ENCODE assay signal across 21 cellular contexts in the genomic region with DNA sequence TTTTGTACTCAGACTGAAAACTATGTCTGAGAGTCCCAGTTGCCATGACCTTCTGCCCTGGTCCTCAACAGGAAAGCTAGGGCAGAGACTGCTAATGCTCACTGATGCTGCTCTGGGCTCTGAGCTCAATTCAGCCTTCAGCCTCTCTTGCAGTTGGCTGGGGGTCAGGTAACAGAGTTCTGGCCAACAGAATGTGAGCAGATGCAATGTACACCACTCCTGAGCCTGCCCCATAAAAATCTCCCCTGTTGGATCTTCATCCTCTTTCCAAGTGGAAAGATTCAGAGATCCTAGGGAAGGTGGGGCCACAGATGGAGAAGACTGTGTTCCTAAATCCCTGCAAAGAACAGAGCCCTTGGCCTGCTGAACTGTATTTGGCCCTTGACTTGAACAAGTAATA.
"Had no signal": no experiment of that assay in that cellular context is flagged by ENCODE, and none has a peak within 500 bp of the region (broad histone marks: within the 10 kb centered on the region; RNA-seq: fewer than 3 reads in every experiment).

No MANE protein-coding gene starts in this region.

- H3K27ac ChIP-seq: cardiac muscle cell, foreskin keratinocyte, vagina had no signal

- H3K4me3 ChIP-seq: cardiac muscle cell, mucosa of descending colon, vagina had no signal

- H3K9me3 ChIP-seq: mucosa of descending colon, vagina had no signal

- H3K27me3 ChIP-seq: cardiac muscle cell, vagina had no signal

- ATAC-seq: foreskin keratinocyte; mucosa of descending colon; natural killer cell treated with Interleukin-12 subunit alpha and Interleukin-12 subunit beta and Interleukin-15 and Interleukin-18, amount 100 ng/mL, for 72 hours had no signal

- DNase-seq: activated CD4-positive, alpha-beta memory T cell treated with anti-CD3 and anti-CD28 coated beads, Interleukin-2, amount 10 ng/mL, durations not matched to agents 7 days and 5 days; activated CD4-positive, alpha-beta T cell treated with anti-CD3 and anti-CD28 coated beads for 48 hours; activated CD4-positive, CD25-positive, alpha-beta regulatory T cell; activated naive CD4-positive, alpha-beta T cell treated with Interleukin-2 at 50 U/mL for 16 hours; activated naive CD8-positive, alpha-beta T cell treated with anti-CD3 and anti-CD28 coated beads, Interleukin-2, amount 10 ng/mL, durations not matched to agents 7 days and 5 days; activated T-cell treated with anti-CD3 and anti-CD28 coated beads, Interleukin-2, amount 50 U/mL, for 24 hours; amygdala; foreskin keratinocyte; kidney; mesenchymal stem cell; mucosa of descending colon; nucleus accumbens; retina; small intestine; stimulated activated CD4-positive, alpha-beta T cell treated with anti-CD3 and anti-CD28 coated beads, Interleukin-15, amount 100 ng/mL, for 24 hours; stimulated activated CD4-positive, alpha-beta T cell treated with anti-CD3 and anti-CD28 coated beads, Interleukin-2, amount 100 ng/mL, for 48 hours; T1000; trophoblast cell had no signal

- H3K36me3 ChIP-seq: cardiac muscle cell, vagina had no signal
